In the genomic region with DNA sequence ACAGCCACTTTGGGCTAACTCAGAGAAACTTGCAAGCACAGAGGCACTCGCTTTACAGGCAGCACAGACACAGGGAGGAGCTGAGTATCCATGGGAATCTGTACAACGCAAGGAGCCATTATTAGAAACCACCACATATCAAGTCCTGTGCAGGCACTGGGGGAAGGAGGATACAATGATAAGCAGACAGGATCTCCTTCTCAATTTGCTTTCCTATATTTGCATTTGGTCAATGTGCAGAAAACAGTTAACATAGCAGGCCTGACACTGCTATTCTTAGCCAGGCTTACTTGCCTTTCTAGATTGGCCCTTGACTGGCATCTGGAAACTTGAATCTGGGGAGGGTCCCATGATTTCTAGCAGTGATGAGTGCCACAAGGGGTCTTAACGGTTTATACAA, we compare ENCODE assay signal across 12 cellular contexts.
DNase-seq lines count a peak whose midpoint lies in the region; ATAC-seq and TF ChIP-seq lines count a peak whose summit lies in the region.
"Had no signal": no experiment of that assay in that cellular context is flagged by ENCODE, and none has a peak within 500 bp of the region (broad histone marks: within the 10 kb centered on the region; RNA-seq: fewer than 3 reads in every experiment).

No MANE protein-coding gene starts in this region.

- no peaks in the 10 kb centered on the region for H3F3A ChIP-seq in GM23248 (ENCODE audit: insufficient read depth)

- H3K79me2 ChIP-seq in OCI-LY3 (ENCODE audit: low read length) (no peaks in the 10 kb centered on the region), GM23248 (ENCODE audit: insufficient read depth) (no peaks in the 10 kb centered on the region)

- no peak overlapping the region for H3K4me3 ChIP-seq in OCI-LY3 (ENCODE audit: low read length)
- H3K4me3 ChIP-seq in GM23248: no peak overlapping the region
- H3K4me3 ChIP-seq: thoracic aorta had no signal

- H3K4me3 Mint-ChIP-seq in activated T-helper 17 cell treated with anti-CD3 and anti-CD28 coated beads, Interleukin-2, amount 50 U/mL, for 72 hours: no peak overlapping the region

- in situ Hi-C loops in GM23248 (cut with MboI): no loop called here

- H3K27ac Mint-ChIP-seq in activated T-helper 17 cell treated with anti-CD3 and anti-CD28 coated beads, Interleukin-2, amount 50 U/mL, for 72 hours: no peak overlapping the region

- DNase-seq in NCI-H2107 treated with DMSO at 0.1 percent for 48 hours (lab: John Stamatoyannopoulos, UW; ENCODE audit: unreplicated experiment): no peak
- no peak for DNase-seq in GM23248
- DNase-seq: occipital lobe; stimulated activated CD4-positive, alpha-beta T cell treated with anti-CD3 and anti-CD28 coated beads, Interleukin-4, amount 100 ng/mL, for 24 hours had no signal

- no peak overlapping the region for H3K9ac ChIP-seq in OCI-LY3 (ENCODE audit: low read length)
- H3K9ac ChIP-seq in GM23248: no peak overlapping the region

- H3K4me1 Mint-ChIP-seq in activated T-helper 17 cell treated with anti-CD3 and anti-CD28 coated beads, Interleukin-2, amount 50 U/mL, for 72 hours: no peaks in the 10 kb centered on the region

- H3K9me3 ChIP-seq in OCI-LY3 (ENCODE audit: insufficient read depth, low read length): no peaks in the 10 kb centered on the region
- H3K9me3 ChIP-seq in GM23248 (ENCODE audit: low read depth): no peaks in the 10 kb centered on the region
- H3K9me3 ChIP-seq: thoracic aorta had no signal

- no peaks in the 10 kb centered on the region for H3K36me3 ChIP-seq in OCI-LY3 (replicated peaks; ENCODE audit: low read depth, low read length)
- H3K36me3 ChIP-seq in GM23248 (ENCODE audit: low read depth): no peaks in the 10 kb centered on the region
- H3K36me3 ChIP-seq: thoracic aorta had no signal

- H3K9me3 Mint-ChIP-seq in activated T-helper 17 cell treated with anti-CD3 and anti-CD28 coated beads, Interleukin-2, amount 50 U/mL, for 72 hours: no peaks in the 10 kb centered on the region

- no peak for TF ChIP-seq CTCF in OCI-LY3 (IDR thresholded peaks at IDR 0.05; ENCODE audit: low read depth, low read length)

- no peak overlapping the region for H2AFZ ChIP-seq in OCI-LY3 (ENCODE audit: low read depth, low read length)
- H2AFZ ChIP-seq in GM23248: no peak overlapping the region

- H4K20me1 ChIP-seq in OCI-LY3 (ENCODE audit: insufficient read depth, low read length) (no peaks in the 10 kb centered on the region), GM23248 (ENCODE audit: insufficient read depth) (no peaks in the 10 kb centered on the region)

- no peaks in the 10 kb centered on the region for H3K9me2 ChIP-seq in GM23248 (ENCODE audit: insufficient read depth)

- H3K36me3 Mint-ChIP-seq in activated T-helper 17 cell treated with anti-CD3 and anti-CD28 coated beads, Interleukin-2, amount 50 U/mL, for 72 hours (ENCODE audit: low read depth): no peaks in the 10 kb centered on the region

- ATAC-seq in GM18498 (IDR thresholded peaks at IDR 0.05; ENCODE audit: unreplicated experiment) (peak; percentile 49), GM19468 (IDR thresholded peaks at IDR 0.05; ENCODE audit: extremely low read depth, unreplicated experiment) (peak; percentile 11), HG02973 (IDR thresholded peaks at IDR 0.05; ENCODE audit: unreplicated experiment) (peak; percentile 9), GM19467 (IDR thresholded peaks at IDR 0.05; ENCODE audit: unreplicated experiment) (no peak)
- ATAC-seq in activated T-helper 17 cell treated with anti-CD3 and anti-CD28 coated beads, Interleukin-2, amount 50 U/mL, for 72 hours (replicated peaks): no peak
- ATAC-seq: HepG2 had no signal

- peaks cover 8% of the 10 kb centered on the region for H3K27me3 Mint-ChIP-seq in activated T-helper 17 cell treated with anti-CD3 and anti-CD28 coated beads, Interleukin-2, amount 50 U/mL, for 72 hours

- peaks cover 16% of the 10 kb centered on the region for H3K4me1 ChIP-seq in OCI-LY3 (ENCODE audit: low read length)
- no peaks in the 10 kb centered on the region for H3K4me1 ChIP-seq in GM23248 (ENCODE audit: insufficient read depth)

- H3K4me2 ChIP-seq in OCI-LY3 (ENCODE audit: low read length) (peak overlapping the region; percentile 14; the same call in 1 of the 2 replicates), GM23248 (ENCODE audit: unreplicated experiment) (no peak overlapping the region)

- H3K27ac ChIP-seq in OCI-LY3 (ENCODE audit: low read length) (peak overlapping the region; percentile 17; the same call in 1 of the 2 replicates), GM23248 (no peak overlapping the region)
- H3K27ac ChIP-seq: thoracic aorta had no signal

- 44 to 48% methylated on average over 3 of the region's 3 CpGs for WGBS in GM23248 (ENCODE audit: low coverage in 1 of 2, low lambda C conversion rate in 2 of 2, missing lambda C conversion rate in 2 of 2), 2 experiments

- no peaks in the 10 kb centered on the region for H3K27me3 ChIP-seq in OCI-LY3 (ENCODE audit: low read depth, low read length)
- peaks cover 17% of the 10 kb centered on the region; the same call in 1 of the 2 replicates for H3K27me3 ChIP-seq in GM23248 (replicated peaks; ENCODE audit: insufficient read depth)

Comparison
In these comparisons a context has a peak if more than half of its experiments do, and no peak if none do; other contexts are left out.
1. ATAC-seq: peak in GM18498 (single experiment), GM19468 (single experiment) and HG02973 (single experiment); none in activated T-helper 17 cell treated with anti-CD3 and anti-CD28 coated beads, Interleukin-2, amount 50 U/mL, for 72 hours (single experiment) and GM19467 (single experiment).